8 cellular contexts compared by ENCODE assay signal in genomic region chr10:127694580-127695193, GRCh38. TPM values are rescaled to one million over a fixed set of nuclear protein-coding genes. Genes with fewer than 3 reads are reported as not detected.
DNase-seq lines count a peak whose midpoint lies in the region; ATAC-seq, FAIRE-seq and TF ChIP-seq lines count a peak whose summit lies in the region.

No MANE protein-coding gene starts in this region.

- H3K9me3 ChIP-seq in A549, result no peaks in the 10 kb centered on the region; the same call in 2 of the 3 replicates

- TF ChIP-seq POLR2A in A549 (IDR thresholded peaks at IDR 0.05; ENCODE audit: low read length), result no peak

- peak in 1 of 2 experiments; percentile 30; a peak in 1 of 5 replicates for TF ChIP-seq RAD21 in A549 (conservative IDR thresholded peaks at IDR 0.05 in 1 of 2, IDR thresholded peaks at IDR 0.05 in 1 of 2)

- CTCF ChIA-PET in A549 (lab: Yijun Ruan, JAX), result interaction anchor here (1.4 kb wide), 1 partner anchor 160 kb away, joined by 6 read pairs; no protein-coding TSS in a partner anchor

- FAIRE-seq in A549 (lab: Jason Lieb, UNC), result no peak

- H3K4me3 ChIP-seq in A549 (no peak overlapping the region), GM12875 (ENCODE audit: low read depth, low read length) (no peak overlapping the region), HL-60 (replicated peaks; ENCODE audit: insufficient read depth, low read length) (no peak overlapping the region)

- DNase-seq in A549 (ENCODE audit: low read depth in 1 of 2, low spot score in 1 of 2) (peak; percentile 61 to 70), HL-60 (ENCODE audit: low read depth in 1 of 2, low spot score in 1 of 2) (peak in 1 of 2 experiments; percentile 52), SKM-1 treated with dmso at 0.1 percent for 144 hours (lab: John Stamatoyannopoulos, UW; ENCODE audit: unreplicated experiment) (peak; percentile 51), iPS-NIHi11 (ENCODE audit: low spot score) (peak; percentile 84), retina (no peak), DMS114 treated with DMSO at 0.1 percent for 48 hours (lab: John Stamatoyannopoulos, UW; ENCODE audit: unreplicated experiment) (no peak), globus pallidus (ENCODE audit: low spot score) (no peak)

- TF ChIP-seq EP300 in A549 (IDR thresholded peaks at IDR 0.05), result no peak

- no peak overlapping the region for H3K27ac ChIP-seq in A549
- H3K27ac ChIP-seq in HL-60 (replicated peaks), result no peak overlapping the region

- peak overlapping the region; percentile 55 for H3K4me2 ChIP-seq in A549

- no peaks in the 10 kb centered on the region for H3K27me3 ChIP-seq in HL-60 (ENCODE audit: insufficient read depth, poor library complexity, severe bottlenecking)

- H3K4me1 ChIP-seq in A549, result no peaks in the 10 kb centered on the region

- 2% methylated on average over 8 of the region's 8 CpGs for WGBS in A549 (ENCODE audit: missing lambda C conversion rate)

- peak; percentile 62 to 93; a peak in 4 of 6 replicates for ATAC-seq in A549

- POLR2A ChIA-PET in A549 (lab: Yijun Ruan, JAX), result no interaction called here

- TF ChIP-seq CTCF in A549 (IDR thresholded peaks at IDR 0.05) (peak; percentile 32), GM12875 (IDR thresholded peaks at IDR 0.05; ENCODE audit: borderline replicate concordance, insufficient read depth, low read depth, low read length) (peak; percentile 80), HL-60 (IDR thresholded peaks at IDR 0.05; ENCODE audit: insufficient read depth, low read length) (peak; percentile 62)

TF ChIP-seq in A549, 52 proteins besides CTCF, POLR2A, EP300 and RAD21:
- no peak for TF ChIP-seq NR3C1 (IDR thresholded peaks at IDR 0.05)
- no peak for TF ChIP-seq TFCP2L1 (CRISPR knock-in tag; IDR thresholded peaks at IDR 0.05)
- no peak for TF ChIP-seq NPAS2 (CRISPR knock-in tag; IDR thresholded peaks at IDR 0.05; ENCODE audit: borderline replicate concordance)
- TF ChIP-seq RCOR1 (IDR thresholded peaks at IDR 0.05; ENCODE audit: low read depth, low read length), result no peak
- TF ChIP-seq CHD2 (IDR thresholded peaks at IDR 0.05; ENCODE audit: low read length, partially characterized antibody), result no peak
- TF ChIP-seq, protein P1, sequence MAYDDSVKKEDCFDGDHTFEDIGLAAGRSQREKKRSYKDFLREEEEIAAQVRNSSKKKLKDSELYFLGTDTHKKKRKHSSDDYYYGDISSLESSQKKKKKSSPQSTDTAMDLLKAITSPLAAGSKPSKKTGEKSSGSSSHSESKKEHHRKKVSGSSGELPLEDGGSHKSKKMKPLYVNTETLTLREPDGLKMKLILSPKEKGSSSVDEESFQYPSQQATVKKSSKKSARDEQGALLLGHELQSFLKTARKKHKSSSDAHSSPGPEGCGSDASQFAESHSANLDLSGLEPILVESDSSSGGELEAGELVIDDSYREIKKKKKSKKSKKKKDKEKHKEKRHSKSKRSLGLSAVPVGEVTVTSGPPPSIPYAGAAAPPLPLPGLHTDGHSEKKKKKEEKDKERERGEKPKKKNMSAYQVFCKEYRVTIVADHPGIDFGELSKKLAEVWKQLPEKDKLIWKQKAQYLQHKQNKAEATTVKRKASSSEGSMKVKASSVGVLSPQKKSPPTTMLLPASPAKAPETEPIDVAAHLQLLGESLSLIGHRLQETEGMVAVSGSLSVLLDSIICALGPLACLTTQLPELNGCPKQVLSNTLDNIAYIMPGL (CRISPR knock-in tag; IDR thresholded peaks at IDR 0.05; ENCODE audit: borderline replicate concordance), result no peak
- no peak for TF ChIP-seq TP53 (CRISPR knock-in tag; IDR thresholded peaks at IDR 0.05)
- no peak for TF ChIP-seq SREBF2 (IDR thresholded peaks at IDR 0.05)
- TF ChIP-seq HOXB13 (CRISPR knock-in tag; IDR thresholded peaks at IDR 0.05; ENCODE audit: low read depth), result no peak
- no peak for TF ChIP-seq ZNF302 (CRISPR knock-in tag; IDR thresholded peaks at IDR 0.05)
- TF ChIP-seq, protein P2, sequence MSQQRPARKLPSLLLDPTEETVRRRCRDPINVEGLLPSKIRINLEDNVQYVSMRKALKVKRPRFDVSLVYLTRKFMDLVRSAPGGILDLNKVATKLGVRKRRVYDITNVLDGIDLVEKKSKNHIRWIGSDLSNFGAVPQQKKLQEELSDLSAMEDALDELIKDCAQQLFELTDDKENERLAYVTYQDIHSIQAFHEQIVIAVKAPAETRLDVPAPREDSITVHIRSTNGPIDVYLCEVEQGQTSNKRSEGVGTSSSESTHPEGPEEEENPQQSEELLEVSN (IDR thresholded peaks at IDR 0.05; ENCODE audit: borderline replicate concordance, low read depth), result no peak
- TF ChIP-seq ZC3H11A (IDR thresholded peaks at IDR 0.05), result no peak
- no peak for TF ChIP-seq ZSCAN20 (CRISPR knock-in tag; IDR thresholded peaks at IDR 0.05)
- TF ChIP-seq HEYL (CRISPR knock-in tag; IDR thresholded peaks at IDR 0.05), result no peak
- no peak for TF ChIP-seq MAZ (IDR thresholded peaks at IDR 0.05; ENCODE audit: borderline replicate concordance, low read depth, low read length)
- no peak for TF ChIP-seq EHF (CRISPR knock-in tag; IDR thresholded peaks at IDR 0.05)
- no peak for TF ChIP-seq CBX2 (IDR thresholded peaks at IDR 0.05; ENCODE audit: borderline replicate concordance, low read depth)
- no peak for TF ChIP-seq PBX3 (IDR thresholded peaks at IDR 0.05)
- no peak for TF ChIP-seq POLR2AphosphoS2 (conservative IDR thresholded peaks at IDR 0.05; ENCODE audit: low read length)

RNA-seq across cellular contexts. Expression of gene FOXI2, which starts 42.3 kb away (rescaled TPM):
- polyA plus RNA-seq in A549 (2011; rRNA removed) (not detected in 2 replicates), A549 (2017; fragmentation: RNase III; extraction: RNeasy Plus Mini Kit Qiagen cat#74134 plus additional on column Dnase treatment) (not detected in 3 replicates)
- polyA plus RNA-seq in A549 (2012; cell fraction: cytosol; rRNA removed), result not detected in 2 replicates
- not detected in 2 replicates for polyA plus RNA-seq in A549 (2012; cell fraction: nucleus; rRNA removed)
- not detected in 2 replicates for polyA minus RNA-seq in A549 (2011; rRNA and poly(A)+ RNA removed)

Comparison
In these comparisons a context has a peak if more than half of its experiments do, and no peak if none do; other contexts are left out.
1. DNase-seq: peak in A549 (2 of 2), SKM-1 treated with dmso at 0.1 percent for 144 hours (single experiment) and iPS-NIHi11 (single experiment); none in retina (single experiment), DMS114 treated with DMSO at 0.1 percent for 48 hours (single experiment) and globus pallidus (single experiment).
2. Peak in every context shown above with its lines, with median percentiles within 50 percentile points of each other: CTCF ChIP-seq.